8 cellular contexts compared by ENCODE assay signal in the genomic region with DNA sequence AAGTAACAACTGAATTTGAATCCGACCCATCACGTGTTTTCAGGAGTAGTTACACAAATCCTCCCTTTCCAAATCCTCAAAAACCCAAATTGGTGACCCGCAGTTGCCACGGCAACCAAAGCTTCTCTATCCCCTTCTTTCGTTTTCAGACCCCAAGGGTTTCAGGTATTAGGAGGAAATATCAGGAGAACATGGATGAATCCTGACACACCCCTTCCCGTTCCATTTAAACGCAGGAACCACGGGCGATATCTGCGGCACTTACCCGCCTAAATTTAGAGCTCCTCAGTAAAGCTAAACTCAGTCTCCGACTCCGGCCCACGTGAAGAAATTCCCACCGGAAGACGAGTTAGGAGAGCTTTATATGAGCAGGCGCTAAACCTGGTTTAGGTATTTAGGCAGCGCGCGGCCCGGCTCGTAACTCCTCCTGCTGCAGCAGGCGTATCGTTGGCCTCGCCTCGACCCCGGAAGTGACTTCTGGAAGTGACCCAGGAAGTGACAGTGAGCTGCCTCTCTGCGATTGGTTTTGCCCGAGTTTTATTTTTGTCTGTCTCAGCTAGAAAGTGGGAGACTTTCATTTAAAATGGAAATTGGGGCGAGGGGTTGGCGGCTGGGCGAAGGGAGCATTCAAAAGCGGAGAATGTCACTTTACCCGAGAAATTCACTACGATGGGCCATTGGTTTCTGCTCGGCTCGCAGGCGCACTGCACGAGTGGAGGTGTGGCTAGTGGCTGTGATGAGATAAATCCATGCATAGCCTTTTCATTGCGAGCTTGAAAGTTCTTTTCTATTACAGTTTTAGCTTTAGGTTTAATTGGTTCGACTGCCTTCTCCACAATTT. TPM values are rescaled to one million over a fixed set of nuclear protein-coding genes. Genes with fewer than 3 reads are reported as not detected.
A peak's percentile ranks its signal among the peaks of the same experiment; 100 is the strongest.
DNase-seq lines count a peak whose midpoint lies in the region; ATAC-seq, FAIRE-seq and TF ChIP-seq lines count a peak whose summit lies in the region.

A gene (minus strand): TSS at position 472 of the 841 bp plus-strand sequence.

- H3F3A ChIP-seq in OCI-LY1 (ENCODE audit: insufficient read depth, low read length): no peaks in the 10 kb centered on the region

- H3K9me3 ChIP-seq in OCI-LY1 (ENCODE audit: low read length): no peaks in the 10 kb centered on the region

- H3K4me3 ChIP-seq in OCI-LY1 (ENCODE audit: low read depth, low read length, poor library complexity, severe bottlenecking): peak within 1 kb of the TSS; percentile 83

- no peaks in the 10 kb centered on the region for H3K9me2 ChIP-seq in OCI-LY1 (ENCODE audit: low read depth, low read length)

- H3K27ac Mint-ChIP-seq in Calu3 (ENCODE audit: unreplicated experiment) (peak within 1 kb of the TSS; percentile 82), endothelial cell (ENCODE audit: unreplicated experiment) (peak within 1 kb of the TSS; percentile 89), mesothelial cell of epicardium (peak within 1 kb of the TSS; percentile 97)

- intact Hi-C loops in Calu3 (cut with micrococcal nuclease; ENCODE audit: unreplicated experiment): no loop called here

- H3K27ac ChIP-seq in OCI-LY1 (ENCODE audit: low read depth, low read length, poor library complexity, severe bottlenecking): peak within 1 kb of the TSS; percentile 53

- peaks cover 25% of the 10 kb centered on the region; the same call in 1 of the 2 replicates for H3K36me3 ChIP-seq in OCI-LY1 (ENCODE audit: insufficient read depth, low read length)

- H3K4me2 ChIP-seq in OCI-LY1 (ENCODE audit: low read length): peak within 1 kb of the TSS; percentile 88

- H3K4me1 ChIP-seq in OCI-LY1 (ENCODE audit: insufficient read depth, low read length, severe bottlenecking): peaks cover 42% of the 10 kb centered on the region

- peaks cover 27% of the 10 kb centered on the region for H3K36me3 Mint-ChIP-seq in Calu3 (ENCODE audit: insufficient read depth, unreplicated experiment)
- H3K36me3 Mint-ChIP-seq in endothelial cell (ENCODE audit: low read depth, unreplicated experiment): no peaks in the 10 kb centered on the region
- peaks cover 17% of the 10 kb centered on the region for H3K36me3 Mint-ChIP-seq in mesothelial cell of epicardium

- CTCF ChIA-PET in Calu3 (lab: Charles Lee): interaction anchor here (0.6 to 0.9 kb wide), 4 partner anchors 9 to 125 kb away, joined by 3 to 4 read pairs (median 4); no protein-coding TSS in a partner anchor

- H3K27me3 Mint-ChIP-seq in Calu3 (ENCODE audit: unreplicated experiment) (no peaks in the 10 kb centered on the region), endothelial cell (ENCODE audit: unreplicated experiment) (no peaks in the 10 kb centered on the region), mesothelial cell of epicardium (ENCODE audit: low read depth) (no peaks in the 10 kb centered on the region)

- DNase-seq in Calu3 (peak; percentile 85), HTR-8/SVneo (ENCODE audit: insufficient read length, low spot score) (peak; percentile 87), endothelial cell (ENCODE audit: low spot score) (peak; percentile 51), mesothelial cell of epicardium (ENCODE audit: low spot score in 2 of 2, unreplicated experiment in 2 of 2) (peak; percentile 58 to 82)
- peak; percentile 76 for DNase-seq in activated CD8-positive, alpha-beta memory T cell treated with anti-CD3 and anti-CD28 coated beads, Interleukin-2, amount 50 U/mL, for 24 hours (ENCODE audit: extremely low read depth)
- peak; percentile 76 to 77 for DNase-seq in stimulated activated CD8-positive, alpha-beta memory T cell treated with anti-CD3 and anti-CD28 coated beads, Interleukin-15, amount 100 ng/mL, for 48 hours (ENCODE audit: low read depth in 2 of 2)

- H3K27me3 ChIP-seq in OCI-LY1 (ENCODE audit: insufficient read depth, low read length): no peaks in the 10 kb centered on the region

- H3K9me3 Mint-ChIP-seq in Calu3 (ENCODE audit: low read depth, unreplicated experiment) (no peaks in the 10 kb centered on the region), endothelial cell (ENCODE audit: unreplicated experiment) (no peaks in the 10 kb centered on the region), mesothelial cell of epicardium (peaks cover 4% of the 10 kb centered on the region)

- peak within 1 kb of the TSS; percentile 84 for H3K9ac ChIP-seq in OCI-LY1 (ENCODE audit: low read length)

- H3K4me3 Mint-ChIP-seq in Calu3 (ENCODE audit: low read depth, unreplicated experiment): peak within 1 kb of the TSS; percentile 93
- peak within 1 kb of the TSS; percentile 99 for H3K4me3 Mint-ChIP-seq in endothelial cell (ENCODE audit: unreplicated experiment)
- peak within 1 kb of the TSS; percentile 94 for H3K4me3 Mint-ChIP-seq in mesothelial cell of epicardium

- ATAC-seq in GM21381 (IDR thresholded peaks at IDR 0.05; ENCODE audit: unreplicated experiment): peak; percentile 98

- peak; percentile 86 for FAIRE-seq in HTR-8/SVneo (lab: Jason Lieb, UNC)

- H3K79me2 ChIP-seq in OCI-LY1 (ENCODE audit: insufficient read depth, low read length): peaks cover 14% of the 10 kb centered on the region

- TF ChIP-seq CTCF in Calu3 (IDR thresholded peaks at IDR 0.05; ENCODE audit: unreplicated experiment) (no peak), OCI-LY1 (IDR thresholded peaks at IDR 0.05; ENCODE audit: low read length) (no peak), endothelial cell (IDR thresholded peaks at IDR 0.05; ENCODE audit: unreplicated experiment) (no peak), mesothelial cell of epicardium (IDR thresholded peaks at IDR 0.05; ENCODE audit: unreplicated experiment) (no peak)

- peak within 1 kb of the TSS; percentile 73 for H2AFZ ChIP-seq in OCI-LY1 (ENCODE audit: low read length)

- H3K4me1 Mint-ChIP-seq in Calu3 (ENCODE audit: low read depth, unreplicated experiment) (peaks cover 23% of the 10 kb centered on the region), endothelial cell (ENCODE audit: unreplicated experiment) (peaks cover 13% of the 10 kb centered on the region), mesothelial cell of epicardium (peaks cover 35% of the 10 kb centered on the region)

- no peaks in the 10 kb centered on the region for H4K20me1 ChIP-seq in OCI-LY1 (ENCODE audit: insufficient read depth, low read length)

- TSS peak; percentile 98 for BruUV-seq in Calu3 (replicated peaks; lab: Mats Ljungman, UMichigan)

RNA-seq across cellular contexts. Expression of the gene that starts here (rescaled TPM):
- total RNA-seq in Calu3 (2022) (16.3 and 16.4 TPM in 2 replicates), endothelial cell (ENCODE audit: unreplicated experiment) (6.6 TPM), mesothelial cell of epicardium (13.9 to 15.6 TPM (median 14.2 TPM) in 3 replicates)

Comparison
In these comparisons a context has a peak if more than half of its experiments do, and no peak if none do; other contexts are left out.
1. Peak in every context shown above with its lines: DNase-seq, ATAC-seq, H3K4me3 ChIP-seq and H3K27ac ChIP-seq.